Comparison of ENCODE assay signal across 8 cellular contexts in genomic region chr2:197805598-197806316, GRCh38. TPM values are rescaled to one million over a fixed set of nuclear protein-coding genes. Genes with fewer than 3 reads are reported as not detected.
DNase-seq lines count a peak whose midpoint lies in the region; ATAC-seq and TF ChIP-seq lines count a peak whose summit lies in the region.

No MANE protein-coding gene starts in this region.

- no peaks in the 10 kb centered on the region for H3K9me3 Mint-ChIP-seq in activated naive CD4-positive, alpha-beta T cell treated with anti-CD3 and anti-CD28 coated beads, Interleukin-2, amount 10 ng/mL, durations not matched to agents 7 days and 5 days
- no peaks in the 10 kb centered on the region for H3K9me3 Mint-ChIP-seq in type B pancreatic cell

- H2BK15ac ChIP-seq in mesenchymal stem cell (ENCODE audit: low read depth, poor library complexity, severe bottlenecking), result no peak overlapping the region

- H3K27me3 Mint-ChIP-seq in activated naive CD4-positive, alpha-beta T cell treated with anti-CD3 and anti-CD28 coated beads, Interleukin-2, amount 10 ng/mL, durations not matched to agents 7 days and 5 days, result peaks cover 12% of the 10 kb centered on the region
- peaks cover 70% of the 10 kb centered on the region for H3K27me3 Mint-ChIP-seq in type B pancreatic cell

- no peak overlapping the region for H2AK5ac ChIP-seq in mesenchymal stem cell (ENCODE audit: low read length, severe bottlenecking)

- no peak overlapping the region for H3K18ac ChIP-seq in mesenchymal stem cell (ENCODE audit: low read depth in 1 of 2, low read length in 2 of 2)

- peaks cover 41% of the 10 kb centered on the region for H3K4me1 Mint-ChIP-seq in activated naive CD4-positive, alpha-beta T cell treated with anti-CD3 and anti-CD28 coated beads, Interleukin-2, amount 10 ng/mL, durations not matched to agents 7 days and 5 days
- H3K4me1 Mint-ChIP-seq in type B pancreatic cell (ENCODE audit: unreplicated experiment), result peaks cover 14% of the 10 kb centered on the region

- no peak for TF ChIP-seq POLR2A in breast epithelium (IDR thresholded peaks at IDR 0.05)

- 41% methylated on average over 9 of the region's 11 CpGs for WGBS in mesenchymal stem cell

- intact Hi-C loops in breast epithelium (cut with DNase I; ENCODE audit: low total_unique reads), result no loop called here

- no peak for ATAC-seq in GM21360 (IDR thresholded peaks at IDR 0.05; ENCODE audit: unreplicated experiment)

- H3K4me3 Mint-ChIP-seq in activated naive CD4-positive, alpha-beta T cell treated with anti-CD3 and anti-CD28 coated beads, Interleukin-2, amount 10 ng/mL, durations not matched to agents 7 days and 5 days, result peak overlapping the region; percentile 80
- peak overlapping the region; percentile 79 for H3K4me3 Mint-ChIP-seq in type B pancreatic cell

- no peak overlapping the region for H2AFZ ChIP-seq in mesenchymal stem cell (ENCODE audit: low read depth, low read length)

- no peak overlapping the region for H2BK5ac ChIP-seq in mesenchymal stem cell (ENCODE audit: low read depth, low read length, poor library complexity, severe bottlenecking)

- H3K79me1 ChIP-seq in mesenchymal stem cell (replicated peaks; ENCODE audit: low read length, poor library complexity, severe bottlenecking), result no peaks in the 10 kb centered on the region

- H3K4me2 ChIP-seq in mesenchymal stem cell (ENCODE audit: low read length, poor library complexity, severe bottlenecking), result no peak overlapping the region

- no peak overlapping the region for H4K91ac ChIP-seq in mesenchymal stem cell (ENCODE audit: low read length)

- no peak overlapping the region for H3K14ac ChIP-seq in mesenchymal stem cell (ENCODE audit: low read length in 2 of 2)

- CTCF ChIA-PET in activated naive CD4-positive, alpha-beta T cell treated with anti-CD3 and anti-CD28 coated beads, Interleukin-2, amount 10 ng/mL, durations not matched to agents 7 days and 5 days (lab: Charles Lee), result interaction anchor here (0.6 to 1.6 kb wide), 3 partner anchors 9 to 321 kb away, joined by 3 to 4 read pairs (median 3); no protein-coding TSS in a partner anchor

- peak overlapping the region; percentile 61 for H3K9ac ChIP-seq in mesenchymal stem cell (ENCODE audit: low read length)

- no peaks in the 10 kb centered on the region for H3K36me3 Mint-ChIP-seq in activated naive CD4-positive, alpha-beta T cell treated with anti-CD3 and anti-CD28 coated beads, Interleukin-2, amount 10 ng/mL, durations not matched to agents 7 days and 5 days
- H3K36me3 Mint-ChIP-seq in type B pancreatic cell, result no peaks in the 10 kb centered on the region

- H3K27me3 ChIP-seq in breast epithelium (no peaks in the 10 kb centered on the region), mesenchymal stem cell (ENCODE audit: control insufficient read depth in 1 of 2, insufficient read depth in 1 of 2, low read length in 2 of 2) (peaks cover 0 to 39% of the 10 kb centered on the region in 2 experiments), MG63 (peaks cover 29% of the 10 kb centered on the region)

- no peak for DNase-seq in activated naive CD4-positive, alpha-beta T cell treated with anti-CD3 and anti-CD28 coated beads, Interleukin-2, amount 10 ng/mL, durations not matched to agents 7 days and 5 days
- DNase-seq in activated naive CD4-positive, alpha-beta T cell treated with anti-CD3 and anti-CD28 coated beads, Interleukin-2, amount 50 U/mL, for 16 hours, result no peak
- DNase-seq in breast epithelium (ENCODE audit: low spot score in 2 of 2) (no peak), mesenchymal stem cell (no peak), type B pancreatic cell (ENCODE audit: extremely low spot score, unreplicated experiment) (no peak), MG63 (no peak), NCI-H2107 treated with DMSO at 0.1 percent for 48 hours (lab: John Stamatoyannopoulos, UW; ENCODE audit: unreplicated experiment) (no peak)

- no peaks in the 10 kb centered on the region for H3K9me3 ChIP-seq in breast epithelium
- no peaks in the 10 kb centered on the region for H3K9me3 ChIP-seq in mesenchymal stem cell (ENCODE audit: control insufficient read depth, low read length)
- no peaks in the 10 kb centered on the region for H3K9me3 ChIP-seq in MG63

- H4K8ac ChIP-seq in mesenchymal stem cell (ENCODE audit: low read length), result no peak overlapping the region

- H3K4me3 ChIP-seq in breast epithelium, result peak overlapping the region; percentile 63 to 89 (median 77)
- peak overlapping the region in 1 of 2 experiments; percentile 80 for H3K4me3 ChIP-seq in mesenchymal stem cell (ENCODE audit: insufficient read depth in 1 of 2, low read depth in 1 of 2, low read length in 2 of 2)
- H3K4me3 ChIP-seq in MG63, result no peak overlapping the region

- H3K4me1 ChIP-seq in breast epithelium, result no peaks in the 10 kb centered on the region
- H3K4me1 ChIP-seq in mesenchymal stem cell (ENCODE audit: control insufficient read depth, insufficient read depth, low read depth, low read length), result peaks cover 8% of the 10 kb centered on the region

- H3K27ac Mint-ChIP-seq in activated naive CD4-positive, alpha-beta T cell treated with anti-CD3 and anti-CD28 coated beads, Interleukin-2, amount 10 ng/mL, durations not matched to agents 7 days and 5 days, result no peak overlapping the region
- no peak overlapping the region for H3K27ac Mint-ChIP-seq in type B pancreatic cell

- TF ChIP-seq CTCF in breast epithelium (IDR thresholded peaks at IDR 0.05) (no peak), type B pancreatic cell (conservative IDR thresholded peaks at IDR 0.05) (no peak)

- no peak overlapping the region for H2BK120ac ChIP-seq in mesenchymal stem cell (ENCODE audit: low read depth, low read length)

- no peak overlapping the region for H2BK12ac ChIP-seq in mesenchymal stem cell (ENCODE audit: low read length in 2 of 2)

- H3K4ac ChIP-seq in mesenchymal stem cell (ENCODE audit: low read depth in 1 of 2, low read length in 2 of 2), result no peak overlapping the region

- H3K36me3 ChIP-seq in breast epithelium (no peaks in the 10 kb centered on the region), mesenchymal stem cell (ENCODE audit: control insufficient read depth in 1 of 2, insufficient read depth in 2 of 2, low read depth in 1 of 2, low read length in 2 of 2) (no peaks in the 10 kb centered on the region), MG63 (no peaks in the 10 kb centered on the region)

- H3K23ac ChIP-seq in mesenchymal stem cell (ENCODE audit: low read length in 2 of 2), result no peak overlapping the region

- peak overlapping the region in 1 of 2 donors; percentile 54 for H3K27ac ChIP-seq in breast epithelium
- no peak overlapping the region for H3K27ac ChIP-seq in mesenchymal stem cell (ENCODE audit: low read length, poor library complexity, severe bottlenecking)

RNA-seq across cellular contexts. Expression of gene PLCL1, which starts 1.4 kb away (rescaled TPM):
- 10 to 100 TPM in 2 of 3 donors, 1 to 10 TPM in 1; 6.6 to 11.3 (median 11.1) TPM for total RNA-seq in breast epithelium
- 0.18 TPM for polyA plus RNA-seq in mesenchymal stem cell (2013, experiment 1 of 2)
- 0.19 TPM for polyA plus RNA-seq in mesenchymal stem cell (2013, experiment 2 of 2)
- total RNA-seq in type B pancreatic cell (ENCODE audit: low replicate concordance), result 2.0 and 4.4 TPM in 2 replicates
- total RNA-seq in MG63 (2014; rRNA removed; shearing (Covaris generic); ENCODE audit: low replicate concordance), result not detected in 2 replicates

RNA-seq across cellular contexts. Expression of gene BOLL, which starts 20.6 kb away (rescaled TPM):
- under 1 TPM in 1 of 3 donors, not detected in 2; 0.29 TPM for total RNA-seq in breast epithelium
- not detected for polyA plus RNA-seq in mesenchymal stem cell (2013, experiment 1 of 2)
- not detected for polyA plus RNA-seq in mesenchymal stem cell (2013, experiment 2 of 2)
- not detected in 2 replicates for total RNA-seq in type B pancreatic cell (ENCODE audit: low replicate concordance)
- total RNA-seq in MG63 (2014; rRNA removed; shearing (Covaris generic); ENCODE audit: low replicate concordance), result not detected in 2 replicates
